18 cellular contexts compared by ENCODE assay signal in the genomic region with DNA sequence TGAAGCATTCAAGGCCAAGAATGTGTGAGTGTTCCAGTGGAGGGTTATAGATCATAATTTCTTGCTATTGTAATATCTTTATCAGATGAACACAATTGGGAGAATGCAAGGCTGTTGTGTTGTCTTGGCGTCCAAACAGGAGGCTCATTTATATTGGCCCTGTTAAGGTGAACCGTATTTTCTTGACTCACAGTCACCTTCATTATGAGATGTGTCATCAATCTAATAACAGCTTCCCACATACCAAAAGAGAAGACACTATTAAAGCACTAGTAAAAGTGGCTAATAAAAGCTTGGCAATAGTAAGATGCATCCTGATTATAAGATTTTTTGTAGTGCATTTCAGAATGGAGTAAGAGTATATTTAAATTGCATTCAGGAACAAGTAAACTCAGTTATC.
A peak's percentile ranks its signal among the peaks of the same experiment; 100 is the strongest.
DNase-seq lines count a peak whose midpoint lies in the region; ATAC-seq and TF ChIP-seq lines count a peak whose summit lies in the region.
"Had no signal": no experiment of that assay in that cellular context is flagged by ENCODE, and none has a peak within 500 bp of the region (broad histone marks: within the 10 kb centered on the region; RNA-seq: fewer than 3 reads in every experiment).

No MANE protein-coding gene starts in this region.

- WGBS in psoas muscle, 3 donors = 53 to 74% (median 56%) methylated on average over 2 of the region's 2 CpGs
- WGBS in testis, 2 donors = 54 to 59% methylated on average over 2 of the region's 2 CpGs

- peak; percentile 24 for ATAC-seq in foreskin keratinocyte
- ATAC-seq in psoas muscle = peak in 3 of 4 donors; percentile 44 to 64 (median 53)
- ATAC-seq in left colon = no peak
- no peak for ATAC-seq in HG02759 (IDR thresholded peaks at IDR 0.05; ENCODE audit: unreplicated experiment)

- H3K27me3 Mint-ChIP-seq in nephron (ENCODE audit: low read depth) = peaks cover 14% of the 10 kb centered on the region
- H3K27me3 Mint-ChIP-seq: CD4-positive, alpha-beta memory T cell; CD4-positive, CD25-positive, alpha-beta regulatory T cell; CD8-positive, alpha-beta memory T cell had no signal

- no peaks in the 10 kb centered on the region for H3K4me1 ChIP-seq in foreskin keratinocyte
- H3K4me1 ChIP-seq in psoas muscle = peaks cover 11% of the 10 kb centered on the region
- no peaks in the 10 kb centered on the region for H3K4me1 ChIP-seq in testis
- H3K4me1 ChIP-seq: BE2C, BLaER1 had no signal

- H3K4me3 ChIP-seq in psoas muscle (no peak overlapping the region), testis (no peak overlapping the region)
- H3K4me3 ChIP-seq: BLaER1 had no signal

- H3K9me3 ChIP-seq in psoas muscle (no peaks in the 10 kb centered on the region), testis (no peaks in the 10 kb centered on the region)
- H3K9me3 ChIP-seq: BE2C had no signal

- H3K36me3 ChIP-seq in psoas muscle (ENCODE audit: insufficient read depth in 1 of 2, low read depth in 1 of 2) (no peaks in the 10 kb centered on the region), testis (ENCODE audit: low read depth, missing control alignments) (no peaks in the 10 kb centered on the region)
- H3K36me3 ChIP-seq: BE2C had no signal

- no peak for TF ChIP-seq POLR2A in testis (IDR thresholded peaks at IDR 0.05)

- H3K36me3 Mint-ChIP-seq in nephron (ENCODE audit: low read depth) = peaks cover 19% of the 10 kb centered on the region

- H3K27ac ChIP-seq in foreskin keratinocyte (no peak overlapping the region), psoas muscle (no peak overlapping the region), testis (no peak overlapping the region)
- H3K27ac ChIP-seq: BLaER1 had no signal

- H3K27me3 ChIP-seq in foreskin keratinocyte (no peaks in the 10 kb centered on the region), psoas muscle (ENCODE audit: insufficient read depth in 3 of 3, low read length in 2 of 3) (no peaks in the 10 kb centered on the region), testis (no peaks in the 10 kb centered on the region)
- H3K27me3 ChIP-seq: BE2C, BLaER1 had no signal

- H3K4me3 Mint-ChIP-seq in nephron = peak overlapping the region in 1 of 3 experiments; percentile 4
- H3K4me3 Mint-ChIP-seq: CD14-positive monocyte; CD4-positive, alpha-beta memory T cell; CD4-positive, CD25-positive, alpha-beta regulatory T cell; CD8-positive, alpha-beta memory T cell had no signal

- peaks cover 10% of the 10 kb centered on the region for H3K9me3 Mint-ChIP-seq in nephron

- intact Hi-C loops in psoas muscle (cut with DNase I) = no loop called here
- intact Hi-C loops in left colon (cut with DNase I, micrococcal nuclease) = no loop called here
- intact Hi-C loops in testis (cut with DNase I; ENCODE audit: low total_unique reads) = no loop called here

- TF ChIP-seq CTCF in foreskin keratinocyte (conservative IDR thresholded peaks at IDR 0.05) (no peak), nephron (IDR thresholded peaks at IDR 0.05; ENCODE audit: unreplicated experiment in 3 of 3) (no peak), psoas muscle (IDR thresholded peaks at IDR 0.05) (no peak), testis (IDR thresholded peaks at IDR 0.05) (no peak)

- H3K4me1 Mint-ChIP-seq in nephron = peaks cover 57% of the 10 kb centered on the region
- H3K4me1 Mint-ChIP-seq: CD4-positive, alpha-beta memory T cell; CD4-positive, CD25-positive, alpha-beta regulatory T cell; CD8-positive, alpha-beta memory T cell had no signal

- peak overlapping the region; percentile 2 to 59 (median 17) for H3K27ac Mint-ChIP-seq in nephron
- H3K27ac Mint-ChIP-seq: CD14-positive monocyte; CD4-positive, alpha-beta memory T cell; CD4-positive, CD25-positive, alpha-beta regulatory T cell; CD8-positive, alpha-beta memory T cell had no signal

- DNase-seq in foreskin keratinocyte (peak in 1 of 2 donors; percentile 4), psoas muscle (no peak), left colon (no peak), testis (no peak)
- DNase-seq: 8988T; ACHN; BE2C; C1 segment of cervical spinal cord; Calu3; CD4-positive, alpha-beta memory T cell; CD4-positive, CD25-positive, alpha-beta regulatory T cell; CD8-positive, alpha-beta memory T cell; COR-L47; GF-D8 had no signal

Comparison
In these comparisons a context has a peak if more than half of its experiments do, and no peak if none do; other contexts are left out.
1. ATAC-seq: peak in foreskin keratinocyte (single experiment) and psoas muscle (3 of 4); none in left colon (single experiment) and HG02759 (single experiment).